In genomic region chr10:53406532-53406931, GRCh38 we compare ENCODE assay signal across 22 cellular contexts.
"Had no signal": no experiment of that assay in that cellular context is flagged by ENCODE, and none has a peak within 500 bp of the region (broad histone marks: within the 10 kb centered on the region; RNA-seq: fewer than 3 reads in every experiment).

No MANE protein-coding gene starts in this region.

- H3K4me3 ChIP-seq: esophagus squamous epithelium, gastroesophageal sphincter, left ventricle myocardium inferior, lung, stomach, thoracic aorta, transverse colon had no signal

- FAIRE-seq: endometrium, kidney had no signal

- H3K4me1 ChIP-seq: esophagus squamous epithelium, gastroesophageal sphincter, transverse colon had no signal

- H3K36me3 ChIP-seq: esophagus squamous epithelium, gastroesophageal sphincter, left ventricle myocardium inferior, neutrophil, stomach, thoracic aorta, transverse colon had no signal

- H3K27ac ChIP-seq: epithelial cell of prostate, esophagus squamous epithelium, gastroesophageal sphincter, left ventricle myocardium inferior, neutrophil, stomach, thoracic aorta, transverse colon had no signal

- ATAC-seq: gastroesophageal sphincter; left cardiac atrium; naive thymus-derived CD4-positive, alpha-beta T cell; sciatic nerve had no signal

- H3K9me3 ChIP-seq: esophagus squamous epithelium, gastroesophageal sphincter, left ventricle myocardium inferior, neutrophil, stomach, thoracic aorta, transverse colon had no signal

- DNase-seq: effector memory CD4-positive, alpha-beta T cell; esophagus squamous epithelium; foreskin fibroblast; glutamatergic neuron; kidney; left cardiac atrium; left ventricle myocardium inferior; naive thymus-derived CD4-positive, alpha-beta T cell; nephron progenitor cell; posterior cingulate gyrus; stimulated activated CD4-positive, alpha-beta T cell treated with anti-CD3 and anti-CD28 coated beads, Interleukin-2, amount 100 ng/mL, for 24 hours; stimulated activated naive CD4-positive, alpha-beta T cell; stomach; substantia nigra; transverse colon had no signal

- H3K27me3 ChIP-seq: esophagus squamous epithelium, gastroesophageal sphincter, neutrophil, stomach, transverse colon had no signal
